Comparison of ENCODE assay signal across 18 cellular contexts in the genomic region with DNA sequence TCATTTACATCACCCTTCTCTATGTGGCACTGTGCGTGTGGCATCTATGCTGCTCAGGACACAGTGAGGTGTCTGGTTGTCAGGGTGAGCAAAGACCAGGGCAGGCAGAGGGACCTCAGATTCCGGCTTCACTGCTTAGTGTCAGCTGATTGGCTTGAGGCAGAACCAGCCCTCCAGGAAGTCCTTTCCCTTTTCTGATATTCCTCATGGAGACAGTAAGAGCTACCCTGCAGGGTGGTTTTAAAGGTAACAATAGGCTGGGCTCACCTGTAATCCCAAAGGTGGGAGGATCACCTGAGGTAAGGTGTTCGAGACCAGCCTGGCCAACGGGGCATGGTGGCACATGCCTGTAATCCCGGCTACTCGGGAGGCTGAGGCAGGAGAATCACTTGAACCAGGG.
DNase-seq lines count a peak whose midpoint lies in the region; ATAC-seq and TF ChIP-seq lines count a peak whose summit lies in the region.
"Had no signal": no experiment of that assay in that cellular context is flagged by ENCODE, and none has a peak within 500 bp of the region (broad histone marks: within the 10 kb centered on the region; RNA-seq: fewer than 3 reads in every experiment).

No MANE protein-coding gene starts in this region.

- H3K27ac Mint-ChIP-seq in CD4-positive, CD25-positive, alpha-beta regulatory T cell = peak overlapping the region; percentile 81 to 95 (median 93)
- H3K27ac Mint-ChIP-seq in GM23338 (no peak overlapping the region), memory B cell (peak overlapping the region; percentile 95)
- peak overlapping the region; percentile 89 for H3K27ac Mint-ChIP-seq in activated CD4-positive, alpha-beta memory T cell treated with anti-CD3 and anti-CD28 coated beads, Interleukin-2, amount 10 ng/mL, durations not matched to agents 7 days and 5 days

- ATAC-seq in CD4-positive, CD25-positive, alpha-beta regulatory T cell (ENCODE audit: low read depth in 2 of 2) = no peak
- ATAC-seq in GM23338 = peak; percentile 72
- no peak for ATAC-seq in memory B cell (ENCODE audit: low read depth)
- no peak for ATAC-seq in HG03442 (IDR thresholded peaks at IDR 0.05; ENCODE audit: unreplicated experiment)
- ATAC-seq in gastroesophageal sphincter = no peak
- no peak for ATAC-seq in gastrocnemius medialis
- ATAC-seq: left colon, Panc1, upper lobe of right lung had no signal

- WGBS in gastroesophageal sphincter (ENCODE audit: low coverage in 1 of 2), 2 donors = 100% methylated on average over 1 to 3 of the region's 6 CpGs

- H3K4me1 Mint-ChIP-seq in CD4-positive, CD25-positive, alpha-beta regulatory T cell = peaks cover 37 to 75% (median 58%) of the 10 kb centered on the region in 4 donors
- H3K4me1 Mint-ChIP-seq in GM23338 (peaks cover 28% of the 10 kb centered on the region), memory B cell (peaks cover 54% of the 10 kb centered on the region)
- peaks cover 81% of the 10 kb centered on the region for H3K4me1 Mint-ChIP-seq in activated CD4-positive, alpha-beta memory T cell treated with anti-CD3 and anti-CD28 coated beads, Interleukin-2, amount 10 ng/mL, durations not matched to agents 7 days and 5 days

- no peaks in the 10 kb centered on the region for H3K9me2 ChIP-seq in GM23338 (ENCODE audit: insufficient read depth)
- H3K9me2 ChIP-seq: SK-N-SH had no signal

- H3K4me3 Mint-ChIP-seq in CD4-positive, CD25-positive, alpha-beta regulatory T cell = peak overlapping the region; percentile 68 to 98 (median 76)
- H3K4me3 Mint-ChIP-seq in GM23338 (no peak overlapping the region), memory B cell (peak overlapping the region; percentile 27)
- H3K4me3 Mint-ChIP-seq in activated CD4-positive, alpha-beta memory T cell treated with anti-CD3 and anti-CD28 coated beads, Interleukin-2, amount 10 ng/mL, durations not matched to agents 7 days and 5 days = no peak overlapping the region

- peaks cover 59% of the 10 kb centered on the region for H3K36me3 ChIP-seq in CD4-positive, CD25-positive, alpha-beta regulatory T cell (ENCODE audit: control insufficient read depth, insufficient read depth, low read length)
- H3K36me3 ChIP-seq in GM23338 (ENCODE audit: insufficient read depth) = no peaks in the 10 kb centered on the region
- no peaks in the 10 kb centered on the region for H3K36me3 ChIP-seq in gastroesophageal sphincter
- H3K36me3 ChIP-seq in gastrocnemius medialis = no peaks in the 10 kb centered on the region
- H3K36me3 ChIP-seq: upper lobe of right lung had no signal

- H3K4me1 ChIP-seq in CD4-positive, CD25-positive, alpha-beta regulatory T cell (ENCODE audit: control insufficient read depth, insufficient read depth, low read length, poor library complexity, severe bottlenecking) = peaks cover 76% of the 10 kb centered on the region
- H3K4me1 ChIP-seq in GM23338 (ENCODE audit: insufficient read depth) = peaks cover 13% of the 10 kb centered on the region
- H3K4me1 ChIP-seq in gastroesophageal sphincter = no peaks in the 10 kb centered on the region
- no peaks in the 10 kb centered on the region for H3K4me1 ChIP-seq in gastrocnemius medialis
- H3K4me1 ChIP-seq: parathyroid adenoma had no signal

- no peak overlapping the region for H3K4me2 ChIP-seq in GM23338
- H3K4me2 ChIP-seq: SK-N-SH had no signal

- no peaks in the 10 kb centered on the region for H3K79me2 ChIP-seq in GM23338 (replicated peaks; ENCODE audit: insufficient read depth)
- H3K79me2 ChIP-seq: parathyroid adenoma had no signal

- peak overlapping the region; percentile 74 for H3K27ac ChIP-seq in CD4-positive, CD25-positive, alpha-beta regulatory T cell (ENCODE audit: insufficient read depth, low read length, poor library complexity, severe bottlenecking)
- H3K27ac ChIP-seq in GM23338 (ENCODE audit: low read depth) = no peak overlapping the region
- no peak overlapping the region for H3K27ac ChIP-seq in gastroesophageal sphincter
- no peak overlapping the region for H3K27ac ChIP-seq in gastrocnemius medialis
- H3K27ac ChIP-seq: parathyroid adenoma, upper lobe of right lung had no signal

- peaks cover 65% of the 10 kb centered on the region for H3K36me3 Mint-ChIP-seq in CD4-positive, CD25-positive, alpha-beta regulatory T cell
- no peaks in the 10 kb centered on the region for H3K36me3 Mint-ChIP-seq in GM23338 (ENCODE audit: low read depth)
- H3K36me3 Mint-ChIP-seq in activated CD4-positive, alpha-beta memory T cell treated with anti-CD3 and anti-CD28 coated beads, Interleukin-2, amount 10 ng/mL, durations not matched to agents 7 days and 5 days (ENCODE audit: low read depth) = peaks cover 79% of the 10 kb centered on the region
- H3K36me3 Mint-ChIP-seq in memory B cell = peaks cover 28% of the 10 kb centered on the region

- TF ChIP-seq POLR2A in gastroesophageal sphincter (IDR thresholded peaks at IDR 0.05) (no peak), gastrocnemius medialis (IDR thresholded peaks at IDR 0.05) (no peak)

- POLR2A ChIA-PET in activated CD4-positive, alpha-beta memory T cell treated with anti-CD3 and anti-CD28 coated beads, Interleukin-2, amount 10 ng/mL, durations not matched to agents 7 days and 5 days (lab: Charles Lee) = interaction anchor here (2.1 to 7.3 kb wide), 4 partner anchors 8 to 199 kb away, joined by 8 to 222 read pairs (median 36); no protein-coding TSS in a partner anchor
- POLR2A ChIA-PET in GM10248 (lab: Yijun Ruan, JAX) = no interaction called here

- no peak for TF ChIP-seq EP300 in gastroesophageal sphincter (IDR thresholded peaks at IDR 0.05)

- TF ChIP-seq CTCF in GM23338 (conservative IDR thresholded peaks at IDR 0.05; ENCODE audit: low read depth in 2 of 2) (no peak), gastroesophageal sphincter (IDR thresholded peaks at IDR 0.05) (no peak), GM10248 (IDR thresholded peaks at IDR 0.05; ENCODE audit: control extremely low read depth, extremely low read depth, low read depth, missing control alignments) (no peak), gastrocnemius medialis (IDR thresholded peaks at IDR 0.05 in 4 of 5, conservative IDR thresholded peaks at IDR 0.05 in 1 of 5) (no peak)

- H3K27me3 Mint-ChIP-seq in CD4-positive, CD25-positive, alpha-beta regulatory T cell = no peaks in the 10 kb centered on the region
- H3K27me3 Mint-ChIP-seq in GM23338 (ENCODE audit: insufficient read depth, low read depth, poor library complexity) (no peaks in the 10 kb centered on the region), memory B cell (no peaks in the 10 kb centered on the region)
- H3K27me3 Mint-ChIP-seq in activated CD4-positive, alpha-beta memory T cell treated with anti-CD3 and anti-CD28 coated beads, Interleukin-2, amount 10 ng/mL, durations not matched to agents 7 days and 5 days = no peaks in the 10 kb centered on the region

- peak overlapping the region; percentile 63; the same call in 1 of the 2 replicates for H2AFZ ChIP-seq in GM23338
- H2AFZ ChIP-seq: parathyroid adenoma had no signal

- no peaks in the 10 kb centered on the region for H3F3A ChIP-seq in GM23338 (replicated peaks; ENCODE audit: low read depth)

- H3K9me3 ChIP-seq in CD4-positive, CD25-positive, alpha-beta regulatory T cell (ENCODE audit: control insufficient read depth in 2 of 2, low read length in 2 of 2) = no peaks in the 10 kb centered on the region
- no peaks in the 10 kb centered on the region for H3K9me3 ChIP-seq in gastroesophageal sphincter
- H3K9me3 ChIP-seq in gastrocnemius medialis = no peaks in the 10 kb centered on the region
- H3K9me3 ChIP-seq: SK-N-SH, upper lobe of right lung had no signal

- intact Hi-C loops in gastrocnemius medialis (cut with DNase I; ENCODE audit: low total_unique reads) = no loop called here

- CTCF ChIA-PET in activated CD4-positive, alpha-beta memory T cell treated with anti-CD3 and anti-CD28 coated beads, Interleukin-2, amount 10 ng/mL, durations not matched to agents 7 days and 5 days (lab: Charles Lee) = interaction anchor here (2.7 kb wide), 1 partner anchor 130 kb away, joined by 12 read pairs; a partner anchor contains a TSS
- CTCF ChIA-PET in GM10248 (lab: Yijun Ruan, JAX) = interaction anchor here (2.1 kb wide), 1 partner anchor 177 kb away, joined by 4 read pairs; no protein-coding TSS in a partner anchor

- DNase-seq in CD4-positive, CD25-positive, alpha-beta regulatory T cell = no peak
- DNase-seq in GM23338 (ENCODE audit: low spot score) (no peak), memory B cell (ENCODE audit: low spot score in 2 of 2) (no peak), GM10248 (ENCODE audit: extremely low spot score) (no peak), gastrocnemius medialis (no peak)
- no peak for DNase-seq in activated CD4-positive, alpha-beta memory T cell treated with anti-CD3 and anti-CD28 coated beads, Interleukin-2, amount 10 ng/mL, durations not matched to agents 7 days and 5 days
- DNase-seq: caudate nucleus, DMS79, hippocampal formation, left colon, NCI-H187 treated with DMSO at 0.1 percent for 48 hours, NCI-H748 treated with DMSO at 0.1 percent for 48 hours, SK-N-SH, upper lobe of right lung had no signal

- H3K27me3 ChIP-seq in CD4-positive, CD25-positive, alpha-beta regulatory T cell (ENCODE audit: control insufficient read depth, insufficient read depth, low read length) = no peaks in the 10 kb centered on the region
- H3K27me3 ChIP-seq in GM23338 (ENCODE audit: insufficient read depth) (no peaks in the 10 kb centered on the region), gastroesophageal sphincter (no peaks in the 10 kb centered on the region), gastrocnemius medialis (no peaks in the 10 kb centered on the region)
- H3K27me3 ChIP-seq: upper lobe of right lung had no signal

- peak overlapping the region; percentile 81 for H3K4me3 ChIP-seq in CD4-positive, CD25-positive, alpha-beta regulatory T cell (ENCODE audit: low read depth, low read length)
- H3K4me3 ChIP-seq in GM23338 (no peak overlapping the region), gastroesophageal sphincter (no peak overlapping the region), gastrocnemius medialis (no peak overlapping the region)
- H3K4me3 ChIP-seq: upper lobe of right lung had no signal

- H3K9me3 Mint-ChIP-seq in CD4-positive, CD25-positive, alpha-beta regulatory T cell = no peaks in the 10 kb centered on the region
- H3K9me3 Mint-ChIP-seq in GM23338 = no peaks in the 10 kb centered on the region
- H3K9me3 Mint-ChIP-seq in activated CD4-positive, alpha-beta memory T cell treated with anti-CD3 and anti-CD28 coated beads, Interleukin-2, amount 10 ng/mL, durations not matched to agents 7 days and 5 days = no peaks in the 10 kb centered on the region
- no peaks in the 10 kb centered on the region for H3K9me3 Mint-ChIP-seq in memory B cell

- no peaks in the 10 kb centered on the region for H4K20me1 ChIP-seq in GM23338 (replicated peaks; ENCODE audit: insufficient read depth)

- in situ Hi-C loops in gastrocnemius medialis (cut with MboI; ENCODE audit: low sequenced_read_pairs in 4 of 4) = no loop called here

TF ChIP-seq in GM23338, 12 proteins besides CTCF, POLR2A, EP300 and RAD21 (continues in another document):
- no peak for TF ChIP-seq EZH2 (IDR thresholded peaks at IDR 0.05; ENCODE audit: low read depth, unreplicated experiment)
- TF ChIP-seq STAT1 (IDR thresholded peaks at IDR 0.05; ENCODE audit: unreplicated experiment) = no peak
- no peak for TF ChIP-seq JUNB (IDR thresholded peaks at IDR 0.05; ENCODE audit: unreplicated experiment)

Comparison
In these comparisons a context has a peak if more than half of its experiments do, and no peak if none do; other contexts are left out.
1. H3K4me3 Mint-ChIP-seq: peak in CD4-positive, CD25-positive, alpha-beta regulatory T cell (4 of 4) and memory B cell (single experiment); none in GM23338 (single experiment) and activated CD4-positive, alpha-beta memory T cell treated with anti-CD3 and anti-CD28 coated beads, Interleukin-2, amount 10 ng/mL, durations not matched to agents 7 days and 5 days (single experiment).